In the genomic region with DNA sequence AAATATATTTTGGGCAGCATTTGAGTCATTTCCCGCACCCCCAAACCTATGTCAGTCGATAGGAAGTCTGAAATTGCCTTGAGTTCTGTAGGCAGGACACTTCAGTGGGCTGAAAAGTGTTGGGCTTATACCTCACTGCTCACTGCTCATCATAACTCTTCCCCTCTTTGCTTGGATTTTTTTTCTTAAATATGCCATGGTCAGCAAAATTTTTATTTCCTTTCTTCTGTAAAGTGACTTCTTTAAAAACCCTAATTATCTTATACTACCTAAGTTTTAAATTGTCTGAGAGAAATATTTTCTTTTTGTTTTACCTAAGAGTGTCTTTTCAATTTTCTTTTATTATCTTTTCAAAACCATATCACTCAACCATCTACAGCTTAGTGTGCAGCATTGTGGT, we compare ENCODE assay signal across 20 cellular contexts.
DNase-seq lines count a peak whose midpoint lies in the region; ATAC-seq, FAIRE-seq and TF ChIP-seq lines count a peak whose summit lies in the region.
"Had no signal": no experiment of that assay in that cellular context is flagged by ENCODE, and none has a peak within 500 bp of the region (broad histone marks: within the 10 kb centered on the region; RNA-seq: fewer than 3 reads in every experiment).

No MANE protein-coding gene starts in this region.

- H3K36me3 ChIP-seq in IMR-90 (ENCODE audit: control insufficient read depth, insufficient read depth, low read length) (no peaks in the 10 kb centered on the region), K562 (ENCODE audit: control insufficient read depth, insufficient read depth, low read length) (no peaks in the 10 kb centered on the region), osteoblast (ENCODE audit: insufficient read depth, low read length) (no peaks in the 10 kb centered on the region)
- H3K36me3 ChIP-seq: HAP-1 had no signal

- H3K14ac ChIP-seq in IMR-90 (replicated peaks; ENCODE audit: low read depth, low read length): no peak overlapping the region

- no peak overlapping the region for H3K27ac Mint-ChIP-seq in activated CD4-positive, alpha-beta T cell treated with anti-CD3 and anti-CD28 coated beads, Interleukin-2, amount 10 ng/mL, durations not matched to agents 24 days and 14 days
- H3K27ac Mint-ChIP-seq: CD4-positive, alpha-beta memory T cell; GM23338; HFFc6 had no signal

- no peak overlapping the region for H4K8ac ChIP-seq in IMR-90 (ENCODE audit: low read depth in 2 of 2, low read length in 2 of 2)

- no peak overlapping the region for H2AFZ ChIP-seq in IMR-90 (replicated peaks; ENCODE audit: low read length, poor library complexity)
- H2AFZ ChIP-seq in K562 (ENCODE audit: low read depth, low read length): no peak overlapping the region
- no peak overlapping the region for H2AFZ ChIP-seq in osteoblast (ENCODE audit: low read length)

- in situ Hi-C loops in IMR-90 (cut with MboI; ENCODE audit: low sequenced_read_pairs): no loop called here
- in situ Hi-C loops in K562 (cut with MboI): no loop called here

- CTCF ChIA-PET in IMR-90 (lab: Yijun Ruan, JAX): interaction anchor here (0.6 kb wide), 1 partner anchor 1035 kb away, joined by 4 read pairs; no protein-coding TSS in a partner anchor
- CTCF ChIA-PET in K562 (lab: Yijun Ruan, JAX; ENCODE audit: low intra/inter-chr PET ratio): no interaction called here

- no peak overlapping the region for H4K91ac ChIP-seq in IMR-90 (ENCODE audit: insufficient read depth, low read depth, low read length)

- no peaks in the 10 kb centered on the region for H3K4me1 Mint-ChIP-seq in activated CD4-positive, alpha-beta T cell treated with anti-CD3 and anti-CD28 coated beads, Interleukin-2, amount 10 ng/mL, durations not matched to agents 24 days and 14 days
- H3K4me1 Mint-ChIP-seq: CD4-positive, alpha-beta memory T cell; GM23338 had no signal

- no peaks in the 10 kb centered on the region for H3K4me1 ChIP-seq in IMR-90 (ENCODE audit: control insufficient read depth, insufficient read depth, low read length)
- no peaks in the 10 kb centered on the region; a peak in 2 of 5 replicates for H3K4me1 ChIP-seq in K562 (replicated peaks in 1 of 2; ENCODE audit: control insufficient read depth in 2 of 2, insufficient read depth in 2 of 2, low read length in 2 of 2)
- H3K4me1 ChIP-seq in osteoblast (ENCODE audit: insufficient read depth, low read length): no peaks in the 10 kb centered on the region
- H3K4me1 ChIP-seq: HAP-1 had no signal

- H3K4me3 ChIP-seq in IMR-90 (ENCODE audit: insufficient read depth, low read depth, low read length): no peak overlapping the region
- H3K4me3 ChIP-seq in K562: no peak overlapping the region
- H3K4me3 ChIP-seq in osteoblast (ENCODE audit: insufficient read depth, low read length): no peak overlapping the region
- H3K4me3 ChIP-seq: GM23338, HAP-1 had no signal

- H3K79me2 ChIP-seq in K562 (ENCODE audit: control insufficient read depth, insufficient read depth, low read length) (no peaks in the 10 kb centered on the region), osteoblast (ENCODE audit: insufficient read depth, low read length) (no peaks in the 10 kb centered on the region)

- H3K4me3 Mint-ChIP-seq in activated CD4-positive, alpha-beta T cell treated with anti-CD3 and anti-CD28 coated beads, Interleukin-2, amount 10 ng/mL, durations not matched to agents 24 days and 14 days: no peak overlapping the region
- H3K4me3 Mint-ChIP-seq: CD4-positive, alpha-beta memory T cell; GM23338; HFFc6 had no signal

- no peak overlapping the region for H2AK9ac ChIP-seq in IMR-90 (replicated peaks; ENCODE audit: low read depth, low read length, poor library complexity)

- TF ChIP-seq CTCF in IMR-90 (conservative IDR thresholded peaks at IDR 0.05; ENCODE audit: low read depth, low read length) (no peak), K562 (IDR thresholded peaks at IDR 0.05 in 2 of 3, conservative IDR thresholded peaks at IDR 0.05 in 1 of 3; ENCODE audit: insufficient read depth in 2 of 3, low read depth in 1 of 3, low read length in 3 of 3) (no peak), osteoblast (IDR thresholded peaks at IDR 0.05; ENCODE audit: extremely low read depth, low read depth, low read length) (no peak)

- no peak overlapping the region for H2BK120ac ChIP-seq in IMR-90 (ENCODE audit: low read depth, low read length)

- H3K79me1 ChIP-seq in IMR-90 (ENCODE audit: low read depth in 1 of 2, low read length in 2 of 2): no peaks in the 10 kb centered on the region

- H3K56ac ChIP-seq in IMR-90 (ENCODE audit: extremely low read depth, insufficient read depth, low read length): no peak overlapping the region

- H4K20me1 ChIP-seq in IMR-90 (ENCODE audit: insufficient read depth, low read length): no peaks in the 10 kb centered on the region
- no peaks in the 10 kb centered on the region for H4K20me1 ChIP-seq in K562 (replicated peaks; ENCODE audit: control insufficient read depth, insufficient read depth, low read length)
- no peaks in the 10 kb centered on the region for H4K20me1 ChIP-seq in osteoblast (ENCODE audit: insufficient read depth, low read length)

- H4K5ac ChIP-seq in IMR-90 (ENCODE audit: low read depth, low read length): no peak overlapping the region

- FAIRE-seq in K562 (lab: Jason Lieb, UNC): no peak
- FAIRE-seq: GM18507, GM19239, H54 had no signal

- H3K27me3 ChIP-seq in IMR-90 (ENCODE audit: control insufficient read depth, insufficient read depth, low read length) (peaks cover 3% of the 10 kb centered on the region), K562 (ENCODE audit: control insufficient read depth in 2 of 2, insufficient read depth in 2 of 2, low read length in 2 of 2) (no peaks in the 10 kb centered on the region), osteoblast (ENCODE audit: insufficient read depth, low read length) (no peaks in the 10 kb centered on the region)

- BruUV-seq in IMR-90 (replicated peaks; lab: Mats Ljungman, UMichigan) (no TSS peak), K562 (replicated peaks; lab: Mats Ljungman, UMichigan) (no TSS peak)

- H3K9ac ChIP-seq in IMR-90 (ENCODE audit: low read depth, low read length) (no peak overlapping the region), K562 (ENCODE audit: insufficient read depth in 1 of 2, low read depth in 2 of 2, low read length in 2 of 2) (no peak overlapping the region)

- H3K18ac ChIP-seq in IMR-90 (ENCODE audit: low read depth, low read length): no peak overlapping the region

- TF ChIP-seq EP300 in K562 (IDR thresholded peaks at IDR 0.05; ENCODE audit: low read length): no peak

- H3K4me2 ChIP-seq in IMR-90 (ENCODE audit: low read depth, low read length) (no peak overlapping the region), K562 (ENCODE audit: insufficient read depth, low read length) (no peak overlapping the region), osteoblast (ENCODE audit: insufficient read depth, low read length) (no peak overlapping the region)
- H3K4me2 ChIP-seq: GM23338 had no signal

- H3K27me3 Mint-ChIP-seq in activated CD4-positive, alpha-beta T cell treated with anti-CD3 and anti-CD28 coated beads, Interleukin-2, amount 10 ng/mL, durations not matched to agents 24 days and 14 days: peaks cover 17% of the 10 kb centered on the region

- H3K9me3 ChIP-seq in IMR-90 (ENCODE audit: control insufficient read depth, insufficient read depth, low read length) (no peaks in the 10 kb centered on the region), K562 (replicated peaks; ENCODE audit: control insufficient read depth, insufficient read depth, low read depth, low read length) (no peaks in the 10 kb centered on the region), osteoblast (ENCODE audit: low read depth, low read length) (no peaks in the 10 kb centered on the region)
- H3K9me3 ChIP-seq: HAP-1 had no signal

- POLR2A ChIA-PET in IMR-90 (lab: Charles Lee; ENCODE audit: unreplicated experiment): no interaction called here
- POLR2A ChIA-PET in K562 (lab: Yijun Ruan, JAX): no interaction called here

- H2BK20ac ChIP-seq in IMR-90 (ENCODE audit: low read depth, low read length): no peak overlapping the region

- H3K4ac ChIP-seq in IMR-90 (ENCODE audit: low read depth, low read length): no peak overlapping the region

- no peak overlapping the region for H2AK5ac ChIP-seq in IMR-90 (ENCODE audit: low read depth, low read length)

- no peak for TF ChIP-seq POLR2A in IMR-90 (IDR thresholded peaks at IDR 0.05; ENCODE audit: low read depth, low read length)
- no peak for TF ChIP-seq POLR2A in K562 (conservative IDR thresholded peaks at IDR 0.05)

- H3K9me1 ChIP-seq in IMR-90 (ENCODE audit: insufficient read depth, low read length): no peaks in the 10 kb centered on the region
- H3K9me1 ChIP-seq in K562 (ENCODE audit: control insufficient read depth, insufficient read depth, low read length): no peaks in the 10 kb centered on the region

- H3K9me3 Mint-ChIP-seq in activated CD4-positive, alpha-beta T cell treated with anti-CD3 and anti-CD28 coated beads, Interleukin-2, amount 10 ng/mL, durations not matched to agents 24 days and 14 days: no peaks in the 10 kb centered on the region
- H3K9me3 Mint-ChIP-seq: GM23338, HFFc6 had no signal

- no peaks in the 10 kb centered on the region for H3K36me3 Mint-ChIP-seq in activated CD4-positive, alpha-beta T cell treated with anti-CD3 and anti-CD28 coated beads, Interleukin-2, amount 10 ng/mL, durations not matched to agents 24 days and 14 days (ENCODE audit: low read depth)
- H3K36me3 Mint-ChIP-seq: CD4-positive, alpha-beta memory T cell had no signal

- H2BK15ac ChIP-seq in IMR-90 (ENCODE audit: low read depth, low read length): no peak overlapping the region

- peak; percentile 15 for DNase-seq in activated CD4-positive, alpha-beta T cell treated with anti-CD3 and anti-CD28 coated beads, Interleukin-2, amount 10 ng/mL, durations not matched to agents 24 days and 14 days
- no peak for DNase-seq in activated CD4-positive, alpha-beta T cell treated with anti-CD3 and anti-CD28 coated beads, Interleukin-2, amount 50 U/mL, for 48 hours
- no peak for DNase-seq in IMR-90
- no peak for DNase-seq in K562 (ENCODE audit: extremely low read depth in 1 of 4, low spot score in 3 of 4)
- no peak for DNase-seq in osteoblast (ENCODE audit: insufficient read length, low spot score, missing footprints)
- DNase-seq: 8988T; Calu3; CD4-positive, alpha-beta memory T cell; COR-L47; DMS53; DMS79 treated with DMSO at 0.1 percent for 48 hours; GF-D8; HFFc6 had no signal

- H3K27ac ChIP-seq in IMR-90 (ENCODE audit: insufficient read depth, low read length): no peak overlapping the region
- H3K27ac ChIP-seq in K562 (ENCODE audit: extremely low read depth, low read depth, low read length): no peak overlapping the region
- no peak overlapping the region for H3K27ac ChIP-seq in osteoblast (ENCODE audit: low read depth, low read length)

- TF ChIP-seq RAD21 in IMR-90 (IDR thresholded peaks at IDR 0.05; ENCODE audit: low read length) (no peak), K562 (CRISPR knock-in tag; conservative IDR thresholded peaks at IDR 0.05 in 1 of 2, IDR thresholded peaks at IDR 0.05 in 1 of 2) (no peak)

- H2BK5ac ChIP-seq in IMR-90 (ENCODE audit: low read depth, low read length, poor library complexity, severe bottlenecking): no peak overlapping the region

- dilution Hi-C loops in IMR-90 (cut with HindIII; ENCODE audit: low sequenced_read_pairs, unreplicated experiment): no loop called here

- intact Hi-C loops in activated CD4-positive, alpha-beta T cell treated with anti-CD3 and anti-CD28 coated beads, Interleukin-2, amount 10 ng/mL, durations not matched to agents 24 days and 14 days (cut with micrococcal nuclease): no loop called here
- intact Hi-C loops in IMR-90 (cut with micrococcal nuclease) (no loop called here), K562 (cut with micrococcal nuclease) (no loop called here)

- WGBS in IMR-90 (ENCODE audit: extremely low coverage in 2 of 2, insufficient read length in 1 of 2), 2 experiments: no CpG with 5 or more reads among the region's 2 CpGs
- 0% methylated on average over 2 of the region's 2 CpGs for WGBS in K562 (ENCODE audit: insufficient coverage, low coverage, missing lambda C conversion rate)

- no peak overlapping the region for H3K23ac ChIP-seq in IMR-90 (ENCODE audit: low read depth, low read length)

- ATAC-seq in IMR-90 (ENCODE audit: low read depth) (no peak), K562 (no peak), GM21576 (IDR thresholded peaks at IDR 0.05; ENCODE audit: unreplicated experiment) (no peak), HG03196 (IDR thresholded peaks at IDR 0.05; ENCODE audit: unreplicated experiment) (no peak)
- ATAC-seq: GM23338 had no signal
